14 cellular contexts compared by ENCODE assay signal in the genomic region with DNA sequence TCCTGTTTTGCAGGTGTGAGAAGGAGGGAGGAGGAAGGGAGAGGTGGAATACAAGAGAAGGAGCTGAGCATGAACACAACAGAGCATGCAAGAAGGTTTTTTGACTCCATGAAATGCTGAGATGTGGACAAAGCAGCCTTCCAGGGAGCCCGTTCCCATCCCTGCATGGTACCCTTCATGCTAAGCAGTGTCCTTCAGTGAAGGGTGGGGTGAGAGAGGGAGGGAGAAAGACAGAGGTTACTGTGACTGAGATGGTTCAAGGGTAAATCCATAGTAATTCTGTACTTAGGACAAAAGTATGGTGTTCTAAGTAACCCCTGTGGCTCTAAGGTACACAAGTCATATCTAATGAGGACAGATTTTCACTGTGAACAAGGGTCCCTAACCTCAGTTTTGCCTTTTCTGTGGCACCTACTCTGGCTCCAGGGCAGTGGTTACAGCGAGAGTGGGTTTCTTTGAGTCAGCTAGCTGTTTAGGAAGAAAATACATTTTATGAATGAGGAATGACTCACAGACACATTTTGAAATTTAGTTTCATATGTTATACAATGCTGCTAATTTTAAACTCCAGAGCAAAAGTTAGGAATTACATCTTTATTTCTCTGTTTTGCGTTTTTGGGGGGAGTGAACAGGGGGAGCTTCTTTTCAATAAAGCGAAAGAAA.
DNase-seq lines count a peak whose midpoint lies in the region; ATAC-seq lines count a peak whose summit lies in the region.
"Had no signal": no experiment of that assay in that cellular context is flagged by ENCODE, and none has a peak within 500 bp of the region (broad histone marks: within the 10 kb centered on the region; RNA-seq: fewer than 3 reads in every experiment).

No MANE protein-coding gene starts in this region.

- ATAC-seq in GM19351 (IDR thresholded peaks at IDR 0.05; ENCODE audit: unreplicated experiment) (peak; percentile 46), GM21515 (IDR thresholded peaks at IDR 0.05; ENCODE audit: unreplicated experiment) (no peak), GM18858 (IDR thresholded peaks at IDR 0.05; ENCODE audit: unreplicated experiment) (no peak)
- ATAC-seq: effector memory CD8-positive, alpha-beta T cell had no signal

- DNase-seq in GM03348 (ENCODE audit: low spot score) (peak; percentile 18), iris pigment epithelial cell (ENCODE audit: low read depth) (peak; percentile 53), hippocampal formation (lab: John Stamatoyannopoulos, UW) (no peak)
- peak; percentile 29 to 42 for DNase-seq in activated T-cell treated with anti-CD3 and anti-CD28 coated beads, Interleukin-2, amount 50 U/mL, for 48 hours
- DNase-seq: activated CD8-positive, alpha-beta memory T cell treated with anti-CD3 and anti-CD28 coated beads, Interleukin-2, amount 50 U/mL, for 4 hours; CD4-positive, alpha-beta T cell; effector memory CD8-positive, alpha-beta T cell; GDM1; left colon; NCI-H1436 treated with DMSO at 0.1 percent for 48 hours; Right ventricle myocardium superior had no signal

Comparison
In these comparisons a context has a peak if more than half of its experiments do, and no peak if none do; other contexts are left out.
1. DNase-seq: peak in GM03348 (single experiment), activated T-cell treated with anti-CD3 and anti-CD28 coated beads, Interleukin-2, amount 50 U/mL, for 48 hours (2 of 2) and iris pigment epithelial cell (single experiment); none in hippocampal formation (0 of 2).